Comparison of ENCODE assay signal across 30 cellular contexts in genomic region chr6:118546164-118546929, GRCh38. TPM values are rescaled to one million over a fixed set of nuclear protein-coding genes. Genes with fewer than 3 reads are reported as not detected.
DNase-seq lines count a peak whose midpoint lies in the region; ATAC-seq and TF ChIP-seq lines count a peak whose summit lies in the region.
"Had no signal": no experiment of that assay in that cellular context is flagged by ENCODE, and none has a peak within 500 bp of the region (broad histone marks: within the 10 kb centered on the region; RNA-seq: fewer than 3 reads in every experiment).

No MANE protein-coding gene starts in this region.

- TF ChIP-seq CTCF in left ventricle myocardium inferior (IDR thresholded peaks at IDR 0.05; ENCODE audit: borderline replicate concordance) (no peak), esophagus squamous epithelium (IDR thresholded peaks at IDR 0.05) (no peak), sigmoid colon (IDR thresholded peaks at IDR 0.05) (no peak)

- intact Hi-C loops in left ventricle myocardium inferior (cut with micrococcal nuclease): no loop called here
- intact Hi-C loops in Right ventricle myocardium superior (cut with DNase I): loop anchor here (5.0 kb wide), 1 partner anchor 34 kb away; no protein-coding TSS in a partner anchor
- intact Hi-C loops in esophagus squamous epithelium (cut with DNase I): no loop called here
- intact Hi-C loops in sigmoid colon (cut with DNase I): no loop called here

- POLR2A ChIA-PET in activated CD4-positive, alpha-beta memory T cell treated with anti-CD3 and anti-CD28 coated beads, Interleukin-2, amount 10 ng/mL, durations not matched to agents 7 days and 5 days (lab: Charles Lee): no interaction called here

- H3K9me3 ChIP-seq in left ventricle myocardium inferior (replicated peaks) (no peaks in the 10 kb centered on the region), esophagus squamous epithelium (no peaks in the 10 kb centered on the region), sigmoid colon (no peaks in the 10 kb centered on the region)
- H3K9me3 ChIP-seq: adrenal gland, right lobe of liver, SK-N-SH, thyroid gland had no signal

- H3K36me3 ChIP-seq in left ventricle myocardium inferior: peaks cover 13% of the 10 kb centered on the region
- no peaks in the 10 kb centered on the region for H3K36me3 ChIP-seq in esophagus squamous epithelium
- no peaks in the 10 kb centered on the region for H3K36me3 ChIP-seq in sigmoid colon
- H3K36me3 ChIP-seq: adrenal gland, right lobe of liver, thyroid gland had no signal

- H3K4me3 ChIP-seq in left ventricle myocardium inferior: peak overlapping the region; percentile 63
- no peak overlapping the region for H3K4me3 ChIP-seq in esophagus squamous epithelium
- H3K4me3 ChIP-seq in sigmoid colon: peak overlapping the region in 2 of 4 donors; percentile 55 to 59
- H3K4me3 ChIP-seq: adrenal gland, right lobe of liver, thyroid gland had no signal

- no peak for TF ChIP-seq EP300 in sigmoid colon (IDR thresholded peaks at IDR 0.05)

- peaks cover 14% of the 10 kb centered on the region for H3K4me1 Mint-ChIP-seq in activated CD4-positive, alpha-beta memory T cell treated with anti-CD3 and anti-CD28 coated beads, Interleukin-2, amount 10 ng/mL, durations not matched to agents 7 days and 5 days

- H3K27me3 ChIP-seq in left ventricle myocardium inferior (ENCODE audit: low read depth) (no peaks in the 10 kb centered on the region), esophagus squamous epithelium (no peaks in the 10 kb centered on the region), sigmoid colon (no peaks in the 10 kb centered on the region)
- H3K27me3 ChIP-seq: adrenal gland, right lobe of liver, thyroid gland had no signal

- H3K4me1 ChIP-seq in left ventricle myocardium inferior (peaks cover 48% of the 10 kb centered on the region), esophagus squamous epithelium (no peaks in the 10 kb centered on the region), sigmoid colon (peaks cover 0 to 34% (median 20%) of the 10 kb centered on the region in 4 donors)
- H3K4me1 ChIP-seq: right lobe of liver had no signal

- DNase-seq in left ventricle myocardium inferior: no peak
- DNase-seq in Right ventricle myocardium superior: no peak
- no peak for DNase-seq in esophagus squamous epithelium (lab: John Stamatoyannopoulos, UW)
- no peak for DNase-seq in sigmoid colon
- no peak for DNase-seq in activated CD4-positive, alpha-beta memory T cell treated with anti-CD3 and anti-CD28 coated beads, Interleukin-2, amount 10 ng/mL, durations not matched to agents 7 days and 5 days
- no peak for DNase-seq in putamen (ENCODE audit: low spot score)
- DNase-seq in NCI-H345 treated with DMSO at 0.1 percent for 48 hours (lab: John Stamatoyannopoulos, UW; ENCODE audit: unreplicated experiment): no peak
- DNase-seq: activated CD4-positive, alpha-beta T cell treated with anti-CD3 and anti-CD28 coated beads for 1 hour; activated naive CD4-positive, alpha-beta T cell treated with anti-CD3 and anti-CD28 coated beads for 36 hours; activated T-cell treated with anti-CD3 and anti-CD28 coated beads, Interleukin-2, amount 50 U/mL, for 4 hours; adrenal gland; DMS53; effector memory CD4-positive, alpha-beta T cell; erythroblast; foreskin fibroblast; hippocampal formation; immature natural killer cell; naive thymus-derived CD8-positive, alpha-beta T cell; NCI-H1417 treated with DMSO at 0.1 percent for 48 hours; NCI-H2081 treated with DMSO at 0.1 percent for 48 hours; NCI-H345; NCI-H82; right lobe of liver; SK-N-SH; stimulated activated naive CD4-positive, alpha-beta T cell; thyroid gland had no signal

- H3K27ac ChIP-seq in left ventricle myocardium inferior (replicated peaks) (peak overlapping the region; percentile 82), esophagus squamous epithelium (peak overlapping the region in 3 of 4 donors; percentile 11 to 49 (median 38)), sigmoid colon (peak overlapping the region; percentile 70 to 84 (median 78))
- H3K27ac ChIP-seq: adrenal gland, HL-60, right lobe of liver, thyroid gland had no signal

- H3K36me3 Mint-ChIP-seq in activated CD4-positive, alpha-beta memory T cell treated with anti-CD3 and anti-CD28 coated beads, Interleukin-2, amount 10 ng/mL, durations not matched to agents 7 days and 5 days (ENCODE audit: low read depth): peaks cover 17% of the 10 kb centered on the region
- H3K36me3 Mint-ChIP-seq: immature natural killer cell had no signal

- CTCF ChIA-PET in activated CD4-positive, alpha-beta memory T cell treated with anti-CD3 and anti-CD28 coated beads, Interleukin-2, amount 10 ng/mL, durations not matched to agents 7 days and 5 days (lab: Charles Lee): interaction anchor here (1.1 to 1.5 kb wide), 4 partner anchors 8 to 569 kb away, joined by 3 to 5 read pairs (median 3); no protein-coding TSS in a partner anchor

- H3K27ac Mint-ChIP-seq in activated CD4-positive, alpha-beta memory T cell treated with anti-CD3 and anti-CD28 coated beads, Interleukin-2, amount 10 ng/mL, durations not matched to agents 7 days and 5 days: no peak overlapping the region
- H3K27ac Mint-ChIP-seq: activated naive CD4-positive, alpha-beta T cell treated with anti-CD3 and anti-CD28 coated beads for 36 hours; immature natural killer cell; T-helper 1 cell treated with Interleukin-12 subunit alpha and Interleukin-12 subunit beta and Interleukin-4 antibody, amounts not matched to agents 30 μg/mL and 1 μg/mL, for 36 hours had no signal

- no peaks in the 10 kb centered on the region for H3K27me3 Mint-ChIP-seq in activated CD4-positive, alpha-beta memory T cell treated with anti-CD3 and anti-CD28 coated beads, Interleukin-2, amount 10 ng/mL, durations not matched to agents 7 days and 5 days
- H3K27me3 Mint-ChIP-seq: naive thymus-derived CD8-positive, alpha-beta T cell had no signal

- WGBS in esophagus squamous epithelium, 2 donors: 60 to 67% methylated on average over 4 of the region's 4 CpGs
- WGBS in sigmoid colon, 2 donors: 68 to 73% methylated on average over 4 of the region's 4 CpGs

- no peaks in the 10 kb centered on the region for H3K9me3 Mint-ChIP-seq in activated CD4-positive, alpha-beta memory T cell treated with anti-CD3 and anti-CD28 coated beads, Interleukin-2, amount 10 ng/mL, durations not matched to agents 7 days and 5 days
- H3K9me3 Mint-ChIP-seq: activated naive CD4-positive, alpha-beta T cell treated with anti-CD3 and anti-CD28 coated beads for 36 hours; activated T-cell treated with anti-CD3 and anti-CD28 coated beads, Interleukin-2, amount 50 U/mL, for 4 hours; immature natural killer cell; naive thymus-derived CD8-positive, alpha-beta T cell; T-helper 1 cell treated with Interleukin-12 subunit alpha and Interleukin-12 subunit beta and Interleukin-4 antibody, amounts not matched to agents 30 μg/mL and 1 μg/mL, for 36 hours had no signal

- no peak overlapping the region for H3K4me3 Mint-ChIP-seq in activated CD4-positive, alpha-beta memory T cell treated with anti-CD3 and anti-CD28 coated beads, Interleukin-2, amount 10 ng/mL, durations not matched to agents 7 days and 5 days
- H3K4me3 Mint-ChIP-seq: activated naive CD4-positive, alpha-beta T cell treated with anti-CD3 and anti-CD28 coated beads for 36 hours; activated T-cell treated with anti-CD3 and anti-CD28 coated beads, Interleukin-2, amount 50 U/mL, for 4 hours; immature natural killer cell; naive thymus-derived CD8-positive, alpha-beta T cell; T-helper 1 cell treated with Interleukin-12 subunit alpha and Interleukin-12 subunit beta and Interleukin-4 antibody, amounts not matched to agents 30 μg/mL and 1 μg/mL, for 36 hours had no signal

- no peak for ATAC-seq in Right ventricle myocardium superior (ENCODE audit: poor library complexity)
- ATAC-seq: naive thymus-derived CD8-positive, alpha-beta T cell; right lobe of liver had no signal

- no peak for TF ChIP-seq POLR2A in esophagus squamous epithelium (IDR thresholded peaks at IDR 0.05)
- TF ChIP-seq POLR2A in sigmoid colon (IDR thresholded peaks at IDR 0.05): no peak

RNA-seq across cellular contexts. Expression of gene PLN, which starts 1.7 kb away (rescaled TPM):
- 2,329 TPM for total RNA-seq in left ventricle myocardium inferior
- total RNA-seq in Right ventricle myocardium superior: 2,342 TPM
- total RNA-seq in esophagus squamous epithelium: 10 to 100 TPM in 2 of 4 donors, 1 to 10 TPM in 2; 1.1 to 48.8 (median 11.2) TPM
- total RNA-seq in sigmoid colon: 100 to 1,000 TPM; 294 to 454 (median 330) TPM
- polyA plus RNA-seq in sigmoid colon: 10 to 100 TPM in 1 of 3 donors, 1 to 10 TPM in 2; 2.3 to 14.6 (median 9.0) TPM
- not detected for total RNA-seq in activated CD4-positive, alpha-beta memory T cell treated with anti-CD3 and anti-CD28 coated beads, Interleukin-2, amount 10 ng/mL, durations not matched to agents 7 days and 5 days
- total RNA-seq: activated CD8-positive, alpha-beta memory T cell treated with anti-CD3 and anti-CD28 coated beads for 36 hours; activated naive CD4-positive, alpha-beta T cell treated with anti-CD3 and anti-CD28 coated beads for 36 hours; naive thymus-derived CD8-positive, alpha-beta T cell; RPMI7951 had no signal
- polyA plus RNA-seq: SK-N-SH had no signal

Comparison
In these comparisons a context has a peak if more than half of its experiments do, and no peak if none do; other contexts are left out.
1. RNA of gene PLN, which starts 1.7 kb away (total RNA-seq): 2,342 TPM in Right ventricle myocardium superior (single experiment), 2,329 TPM in left ventricle myocardium inferior (single experiment) and 294 to 454 TPM in sigmoid colon; 1.1 to 48.8 TPM in esophagus squamous epithelium and not detected in activated CD4-positive, alpha-beta memory T cell treated with anti-CD3 and anti-CD28 coated beads, Interleukin-2, amount 10 ng/mL, durations not matched to agents 7 days and 5 days; every median in the first group is over 4 times any median in the second.
2. Peak in every context shown above with its lines, with median percentiles within 50 percentile points of each other: H3K27ac ChIP-seq.